31 cellular contexts compared by ENCODE assay signal in genomic region chr15:100448481-100448880, GRCh38.
"Had no signal": no experiment of that assay in that cellular context is flagged by ENCODE, and none has a peak within 500 bp of the region (broad histone marks: within the 10 kb centered on the region; RNA-seq: fewer than 3 reads in every experiment).

No MANE protein-coding gene starts in this region.

- H3K36me3 ChIP-seq: brain microvascular endothelial cell, Peyer's patch, SJSA1 had no signal

- H3K9me3 ChIP-seq: Peyer's patch, SJSA1 had no signal

- DNase-seq: activated B cell treated with CpG ODN at 0.5 μM for 24 hours; activated CD4-positive, alpha-beta memory T cell treated with anti-CD3 and anti-CD28 coated beads for 36 hours; activated CD4-positive, alpha-beta T cell treated with anti-CD3 and anti-CD28 coated beads for 4 hours; activated CD4-positive, alpha-beta T cell treated with anti-CD3 and anti-CD28 coated beads, Interleukin-2, amount 50 U/mL, for 1 hour; activated CD4-positive, CD25-positive, alpha-beta regulatory T cell treated with anti-CD3 and anti-CD28 coated beads, Interleukin-2, amount 50 U/mL, for 72 hours; activated CD8-positive, alpha-beta memory T cell treated with anti-CD3 and anti-CD28 coated beads, Interleukin-2, amount 50 U/mL, for 4 hours; activated effector memory CD4-positive, alpha-beta T cell treated with Interleukin-2 at 50 U/mL for 16 hours; activated naive CD4-positive, alpha-beta T cell treated with anti-CD3 and anti-CD28 coated beads, Interleukin-2, amount 10 ng/mL, durations not matched to agents 7 days and 5 days; activated naive CD8-positive, alpha-beta T cell treated with anti-CD3 and anti-CD28 coated beads, Interleukin-2, amount 50 U/mL, for 24 hours; activated T-cell treated with anti-CD3 and anti-CD28 coated beads for 4 hours; activated T-cell treated with anti-CD3 and anti-CD28 coated beads, Interleukin-2, amount 50 U/mL, for 4 hours; anterior cingulate cortex; brain microvascular endothelial cell; central memory CD4-positive, alpha-beta T cell; NCI-H1092 treated with DMSO at 0.1 percent for 48 hours; NCI-H1417; NCI-H187 treated with DMSO at 0.1 percent for 48 hours; NCI-H2081; NCI-H226; NCI-H446 treated with DMSO at 0.1 percent for 48 hours; NCI-H524 treated with DMSO at 0.1 percent for 48 hours; PC-3; Peyer's patch; RPMI8226; SHP77 treated with DMSO at 0.1 percent for 48 hours; SK-N-SH had no signal

- H3K27ac ChIP-seq: brain microvascular endothelial cell, Peyer's patch, SJSA1 had no signal

- H3K27ac Mint-ChIP-seq: activated B cell treated with CpG ODN at 0.5 μM for 24 hours; activated CD4-positive, alpha-beta memory T cell treated with anti-CD3 and anti-CD28 coated beads for 36 hours; activated naive CD4-positive, alpha-beta T cell treated with anti-CD3 and anti-CD28 coated beads, Interleukin-2, amount 10 ng/mL, durations not matched to agents 7 days and 5 days; activated naive CD8-positive, alpha-beta T cell; activated naive CD8-positive, alpha-beta T cell treated with anti-CD3 and anti-CD28 coated beads, Interleukin-2, amount 50 U/mL, for 24 hours; activated T-helper 1 cell treated with anti-CD3 and anti-CD28 coated beads, Interleukin-12 subunit alpha, Interleukin-12 subunit beta, Interleukin-2, Interleukin-4 antibody, amounts not matched to agents 30 ng/mL and 10 ng/mL and 1 ng/mL, durations not matched to agents 14 hours and 24 hours and 36 hours; T-helper 1 cell treated with Interleukin-12 subunit alpha and Interleukin-12 subunit beta and Interleukin-4 antibody, amounts not matched to agents 30 μg/mL and 1 μg/mL, for 36 hours; T-helper 2 cell treated with Interferon-gamma antibody and Interleukin-4, amounts not matched to agents 5 μg/mL and 100 μg/mL, for 36 hours had no signal

- H3K4me3 ChIP-seq: Peyer's patch, SJSA1 had no signal

- H3K4me1 Mint-ChIP-seq: activated B cell treated with CpG ODN at 0.5 μM for 24 hours; activated naive CD4-positive, alpha-beta T cell treated with anti-CD3 and anti-CD28 coated beads, Interleukin-2, amount 10 ng/mL, durations not matched to agents 7 days and 5 days; activated naive CD8-positive, alpha-beta T cell treated with anti-CD3 and anti-CD28 coated beads, Interleukin-2, amount 50 U/mL, for 24 hours had no signal

- H3K9ac ChIP-seq: SK-N-SH had no signal

- H3K27me3 Mint-ChIP-seq: activated CD4-positive, alpha-beta memory T cell treated with anti-CD3 and anti-CD28 coated beads for 36 hours; activated naive CD4-positive, alpha-beta T cell treated with anti-CD3 and anti-CD28 coated beads, Interleukin-2, amount 10 ng/mL, durations not matched to agents 7 days and 5 days; activated naive CD8-positive, alpha-beta T cell; activated naive CD8-positive, alpha-beta T cell treated with anti-CD3 and anti-CD28 coated beads, Interleukin-2, amount 50 U/mL, for 24 hours had no signal

- H3K4me2 ChIP-seq: SK-N-SH had no signal

- H3K4me1 ChIP-seq: Peyer's patch, SJSA1 had no signal

- H3K4me3 Mint-ChIP-seq: activated B cell treated with CpG ODN at 0.5 μM for 24 hours; activated CD4-positive, alpha-beta memory T cell treated with anti-CD3 and anti-CD28 coated beads for 36 hours; activated naive CD4-positive, alpha-beta T cell treated with anti-CD3 and anti-CD28 coated beads, Interleukin-2, amount 10 ng/mL, durations not matched to agents 7 days and 5 days; activated naive CD8-positive, alpha-beta T cell; activated naive CD8-positive, alpha-beta T cell treated with anti-CD3 and anti-CD28 coated beads, Interleukin-2, amount 50 U/mL, for 24 hours; activated T-cell treated with anti-CD3 and anti-CD28 coated beads, Interleukin-2, amount 50 U/mL, for 4 hours; activated T-helper 1 cell treated with anti-CD3 and anti-CD28 coated beads, Interleukin-12 subunit alpha, Interleukin-12 subunit beta, Interleukin-2, Interleukin-4 antibody, amounts not matched to agents 30 ng/mL and 10 ng/mL and 1 ng/mL, durations not matched to agents 14 hours and 24 hours and 36 hours; T-helper 1 cell treated with Interleukin-12 subunit alpha and Interleukin-12 subunit beta and Interleukin-4 antibody, amounts not matched to agents 30 μg/mL and 1 μg/mL, for 36 hours; T-helper 2 cell treated with Interferon-gamma antibody and Interleukin-4, amounts not matched to agents 5 μg/mL and 100 μg/mL, for 36 hours had no signal

- ATAC-seq: activated naive CD8-positive, alpha-beta T cell treated with anti-CD3 and anti-CD28 coated beads, Interleukin-2, amount 50 U/mL, for 24 hours; activated T-cell treated with anti-CD3 and anti-CD28 coated beads, Interleukin-2, amount 50 U/mL, for 4 hours; PC-3 had no signal

- H3K27me3 ChIP-seq: brain microvascular endothelial cell, Peyer's patch, SJSA1 had no signal
